Comparison of ENCODE assay signal across 8 cellular contexts in genomic region chr2:224584111-224584764, GRCh38. TPM values are rescaled to one million over a fixed set of nuclear protein-coding genes. Genes with fewer than 3 reads are reported as not detected.
A peak's percentile ranks its signal among the peaks of the same experiment; 100 is the strongest.
DNase-seq lines count a peak whose midpoint lies in the region; ATAC-seq and TF ChIP-seq lines count a peak whose summit lies in the region.

No MANE protein-coding gene starts in this region.

- TF ChIP-seq POLR2A in heart left ventricle (IDR thresholded peaks at IDR 0.05): no peak

- DNase-seq in GM03348 (ENCODE audit: low spot score) (peak; percentile 36), NOMO-1 treated with DMSO at 0.1 percent for 48 hours (lab: John Stamatoyannopoulos, UW; ENCODE audit: unreplicated experiment) (peak; percentile 60), heart left ventricle (peak in 4 of 5 donors; percentile 22 to 45 (median 40)), pons (ENCODE audit: low spot score) (peak; percentile 43), inferior parietal cortex (ENCODE audit: extremely low spot score) (no peak)
- DNase-seq in activated naive CD4-positive, alpha-beta T cell treated with anti-CD3 and anti-CD28 coated beads, Interleukin-2, amount 50 U/mL, for 72 hours (ENCODE audit: low spot score in 2 of 2): no peak

- intact Hi-C loops in heart left ventricle (cut with DNase I): loop anchor here in 3 of 10 donors (2.0 to 10.0 kb wide), 5 partner anchors 13 to 627 kb away; partner anchors contain the start of gene MRPL44 (in 1 of the 3)

- no peaks in the 10 kb centered on the region for H3K27me3 ChIP-seq in heart left ventricle

- peak overlapping the region; percentile 96 for H3K27ac ChIP-seq in HEK293 (ENCODE audit: extremely low read depth, low read depth, low read length)
- peak overlapping the region in 10 of 12 donors; percentile 56 to 97 (median 89) for H3K27ac ChIP-seq in heart left ventricle

- POLR2A ChIA-PET in HEK293 (lab: Yijun Ruan, JAX): interaction anchor here (0.5 to 1.3 kb wide), 2 partner anchors 12 to 25 kb away, joined by 3 read pairs; no protein-coding TSS in a partner anchor

- peaks cover 10 to 25% of the 10 kb centered on the region in 2 donors for H3K36me3 Mint-ChIP-seq in activated naive CD4-positive, alpha-beta T cell treated with anti-CD3 and anti-CD28 coated beads, Interleukin-2, amount 50 U/mL, for 72 hours

- peaks cover 2% of the 10 kb centered on the region; the same call in 1 of the 2 replicates for H3K4me1 ChIP-seq in HEK293 (ENCODE audit: control insufficient read depth, insufficient read depth, low read length)
- peaks cover 0 to 58% (median 29%) of the 10 kb centered on the region in 12 donors for H3K4me1 ChIP-seq in heart left ventricle

- CTCF ChIA-PET in HEK293 (lab: Yijun Ruan, JAX): interaction anchor here (1.0 kb wide), 1 partner anchor 14 kb away, joined by 3 read pairs; no protein-coding TSS in a partner anchor

- no peak for ATAC-seq in activated naive CD4-positive, alpha-beta T cell treated with anti-CD3 and anti-CD28 coated beads, Interleukin-2, amount 50 U/mL, for 72 hours
- no peak for ATAC-seq in heart left ventricle
- ATAC-seq in HG03025 (IDR thresholded peaks at IDR 0.05; ENCODE audit: low FRiP score, unreplicated experiment): no peak

- H3K4me3 ChIP-seq in HEK293 (ENCODE audit: low read depth, low read length) (peak overlapping the region; percentile 94), heart left ventricle (peak overlapping the region; percentile 60 to 95 (median 82))

- H3K36me3 ChIP-seq in HEK293 (ENCODE audit: control insufficient read depth in 2 of 2, insufficient read depth in 1 of 2, low read length in 2 of 2): peaks cover 0 to 11% of the 10 kb centered on the region in 2 experiments; a peak in 2 of 3 replicates
- H3K36me3 ChIP-seq in heart left ventricle: peaks cover 0 to 5% (median 0%) of the 10 kb centered on the region in 9 donors

- 0% methylated on average over 17 to 45 of the region's 45 CpGs for WGBS in heart left ventricle, 4 donors

- H3K9me3 Mint-ChIP-seq in activated naive CD4-positive, alpha-beta T cell treated with anti-CD3 and anti-CD28 coated beads, Interleukin-2, amount 50 U/mL, for 72 hours: no peaks in the 10 kb centered on the region

- H3K27ac Mint-ChIP-seq in activated naive CD4-positive, alpha-beta T cell treated with anti-CD3 and anti-CD28 coated beads, Interleukin-2, amount 50 U/mL, for 72 hours: peak overlapping the region; percentile 96 to 99

- no peaks in the 10 kb centered on the region for H3K9me3 ChIP-seq in HEK293 (ENCODE audit: control insufficient read depth, insufficient read depth, low read depth, low read length)
- H3K9me3 ChIP-seq in heart left ventricle: no peaks in the 10 kb centered on the region

- TF ChIP-seq CTCF in HEK293 (tag by site-specific recombination; IDR thresholded peaks at IDR 0.05): no peak
- TF ChIP-seq CTCF in heart left ventricle (IDR thresholded peaks at IDR 0.05): no peak

TF ChIP-seq in HEK293, 187 proteins besides CTCF, POLR2A, EP300 and RAD21:
- TF ChIP-seq SCRT2 (tag by site-specific recombination; IDR thresholded peaks at IDR 0.05) (no peak), ATF2 (tag by site-specific recombination; IDR thresholded peaks at IDR 0.05; ENCODE audit: low read depth) (no peak), ZBTB48 (tag by site-specific recombination; IDR thresholded peaks at IDR 0.05) (no peak), PRDM1 (tag by site-specific recombination; IDR thresholded peaks at IDR 0.05) (no peak), GLIS1 (tag by site-specific recombination; IDR thresholded peaks at IDR 0.05) (no peak), ZBTB44 (tag by site-specific recombination; IDR thresholded peaks at IDR 0.05) (no peak), ZNF488 (tag by site-specific recombination; IDR thresholded peaks at IDR 0.05) (no peak), SP2 (tag by site-specific recombination; IDR thresholded peaks at IDR 0.05) (no peak), BCL6B (tag by site-specific recombination; IDR thresholded peaks at IDR 0.05) (no peak), ZNF423 (tag by site-specific recombination; IDR thresholded peaks at IDR 0.05) (no peak), ZNF394 (tag by site-specific recombination; IDR thresholded peaks at IDR 0.05; ENCODE audit: borderline replicate concordance) (peak; percentile 62; the same call in 1 of the 2 replicates), ZNF138 (tag by site-specific recombination; IDR thresholded peaks at IDR 0.05; ENCODE audit: borderline replicate concordance) (no peak), ZNF544 (tag by site-specific recombination; IDR thresholded peaks at IDR 0.05) (no peak), ZBTB17 (tag by site-specific recombination; IDR thresholded peaks at IDR 0.05) (peak; percentile 78), ZNF341 (tag by site-specific recombination; IDR thresholded peaks at IDR 0.05; ENCODE audit: low read depth) (peak; percentile 51), ZNF398 (tag by site-specific recombination; IDR thresholded peaks at IDR 0.05) (no peak)

RNA-seq across cellular contexts. Expression of gene CUL3, which starts 0.9 kb away (rescaled TPM):
- 100 to 1,000 TPM in 1 of 2 donors, 10 to 100 TPM in 1; 68.9 to 120 TPM for total RNA-seq in activated naive CD4-positive, alpha-beta T cell treated with anti-CD3 and anti-CD28 coated beads, Interleukin-2, amount 50 U/mL, for 72 hours
- total RNA-seq in heart left ventricle: 10 to 100 TPM; 54.6 to 82.7 (median 71.5) TPM
- polyA plus RNA-seq in heart left ventricle: 10 to 100 TPM; 81.3 to 87.0 TPM

Comparison
In these comparisons a context has a peak if more than half of its experiments do, and no peak if none do; other contexts are left out.
1. DNase-seq: peak in GM03348 (single experiment), NOMO-1 treated with DMSO at 0.1 percent for 48 hours (single experiment), heart left ventricle (4 of 5) and pons (single experiment); none in activated naive CD4-positive, alpha-beta T cell treated with anti-CD3 and anti-CD28 coated beads, Interleukin-2, amount 50 U/mL, for 72 hours (0 of 2) and inferior parietal cortex (single experiment).